Comparison of ENCODE assay signal across 1 cellular context in the genomic region with DNA sequence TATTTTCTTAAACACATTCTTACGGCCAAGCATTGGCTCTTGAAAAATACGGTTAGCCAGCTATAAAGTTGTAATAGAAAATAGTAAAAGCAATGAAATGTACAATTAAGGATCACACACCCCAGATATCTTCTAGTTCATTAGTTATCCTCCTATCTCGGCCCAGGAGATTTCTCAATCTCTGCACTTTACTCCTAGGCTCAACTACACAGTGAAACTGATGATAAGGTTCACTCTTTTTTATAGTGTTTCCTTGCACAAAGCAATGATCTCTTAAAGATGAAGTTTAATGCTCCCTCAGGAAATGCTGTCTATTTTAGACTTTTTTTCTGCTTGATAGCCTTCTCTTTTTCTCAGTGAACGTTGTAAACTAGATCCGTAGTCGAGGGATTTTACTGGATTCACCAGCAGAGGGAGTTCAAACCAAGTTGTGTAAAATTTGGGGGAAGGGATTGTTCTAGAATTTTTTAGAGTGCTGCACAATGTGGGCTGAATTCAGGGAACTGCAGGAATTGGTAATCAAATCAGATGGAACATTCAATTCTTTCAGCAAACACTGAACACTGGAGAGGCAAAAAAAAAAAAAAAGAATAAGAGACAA.
TF ChIP-seq lines count a peak whose summit lies in the region.

No MANE protein-coding gene starts in this region.

TF ChIP-seq in HCT116, 20 proteins besides CTCF, POLR2A, EP300 and RAD21 (continued from another document):
- TF ChIP-seq REST (IDR thresholded peaks at IDR 0.05; ENCODE audit: low read depth) (no peak), CBX3 (IDR thresholded peaks at IDR 0.05; ENCODE audit: low read depth) (no peak), ZNF274 (IDR thresholded peaks at IDR 0.05; ENCODE audit: low read depth, low read length) (no peak)
